1 cellular context compared by ENCODE assay signal in the genomic region with DNA sequence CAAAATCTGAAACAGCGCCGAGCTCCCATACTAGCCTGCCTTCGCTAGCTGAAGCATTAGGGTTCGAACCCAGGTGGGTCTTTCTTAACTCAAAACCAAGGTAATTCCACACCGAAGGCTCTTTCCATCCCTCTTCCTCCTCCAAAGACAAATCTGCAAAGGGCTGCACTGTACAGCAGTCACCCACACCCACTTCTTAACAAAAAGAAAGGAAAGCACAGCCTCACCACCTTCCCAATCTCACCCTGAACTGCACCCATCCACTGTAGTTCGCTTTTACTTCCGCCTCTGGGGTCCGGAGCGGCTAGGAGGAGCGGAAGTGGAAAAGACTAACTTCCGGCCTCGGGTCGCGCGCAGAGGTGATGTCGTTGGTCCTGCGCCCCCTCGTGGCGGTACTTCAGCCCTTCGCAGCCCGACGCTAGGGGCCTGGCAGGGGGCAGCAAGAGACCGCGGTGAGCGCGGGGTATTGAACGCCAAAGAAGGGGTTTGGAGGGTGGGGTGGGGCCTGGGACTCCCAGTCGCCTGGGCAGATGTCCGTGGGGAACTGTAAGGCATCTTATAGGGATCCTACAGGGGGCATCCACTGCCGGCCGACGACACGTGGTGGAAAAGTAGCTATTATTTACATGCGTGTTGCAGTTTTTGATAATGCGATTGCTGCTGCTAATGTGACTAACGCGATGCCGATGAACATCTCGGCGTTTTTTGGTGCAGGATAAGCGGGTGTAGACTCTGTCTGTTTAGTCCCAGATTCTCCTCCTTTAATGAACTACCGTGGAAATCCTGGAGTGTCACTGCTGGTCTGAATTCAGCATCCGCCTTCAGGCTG.
TF ChIP-seq lines count a peak whose summit lies in the region.

MTERF1 (minus strand) TSS at position 290 of the 829 bp plus-strand sequence. CDS start 619 bp downstream, outside the sequence.

TF ChIP-seq in HepG2, 621 proteins besides CTCF, POLR2A, EP300 and RAD21 (continued from another document and continues in another):
- TF ChIP-seq ZBTB7A (CRISPR knock-in tag; IDR thresholded peaks at IDR 0.05) (peak; percentile 81; the same call in 1 of the 2 replicates), CBX2 (IDR thresholded peaks at IDR 0.05; ENCODE audit: low read depth, low read length) (no peak), CBX2 (CRISPR knock-in tag; IDR thresholded peaks at IDR 0.05; ENCODE audit: low read depth) (no peak), CEBPZ (IDR thresholded peaks at IDR 0.05; ENCODE audit: low read length) (no peak), ZNF207 (IDR thresholded peaks at IDR 0.05; ENCODE audit: borderline replicate concordance) (no peak), NFKB2 (CRISPR knock-in tag; IDR thresholded peaks at IDR 0.05; ENCODE audit: borderline replicate concordance) (peak; percentile 93; the same call in 1 of the 2 replicates), ZNF878 (CRISPR knock-in tag; IDR thresholded peaks at IDR 0.05) (peak; percentile 88), JUNB (CRISPR knock-in tag; IDR thresholded peaks at IDR 0.05; ENCODE audit: borderline replicate concordance) (no peak), ARNTL (CRISPR knock-in tag; IDR thresholded peaks at IDR 0.05) (no peak), MED8 (CRISPR knock-in tag; IDR thresholded peaks at IDR 0.05; ENCODE audit: insufficient replicate concordance) (no peak), ZNF225 (CRISPR knock-in tag; IDR thresholded peaks at IDR 0.05) (peak; percentile 91; the same call in 1 of the 2 replicates), HNRNPH1 (optimal IDR thresholded peaks at IDR 0.05; ENCODE audit: low read depth, low read length) (no peak), ZNF326 (CRISPR knock-in tag; IDR thresholded peaks at IDR 0.05; ENCODE audit: borderline replicate concordance) (no peak), CREM (IDR thresholded peaks at IDR 0.05) (peak; percentile 82), CREM (CRISPR knock-in tag; IDR thresholded peaks at IDR 0.05) (no peak), NR1H2 (CRISPR knock-in tag; IDR thresholded peaks at IDR 0.05; ENCODE audit: borderline replicate concordance, low read depth) (no peak), ZFP62 (CRISPR knock-in tag; IDR thresholded peaks at IDR 0.05) (0 out of 2 replicates have a peak, but pooled peaks have one; percentile 5), ZNF292 (CRISPR knock-in tag; IDR thresholded peaks at IDR 0.05; ENCODE audit: borderline replicate concordance, low read depth) (peak; percentile 66; the same call in 1 of the 2 replicates), ZNF10 (CRISPR knock-in tag; IDR thresholded peaks at IDR 0.05; ENCODE audit: borderline replicate concordance, low read depth) (no peak), SMAD3 (CRISPR knock-in tag; IDR thresholded peaks at IDR 0.05) (peak; percentile 88), SP2 (CRISPR knock-in tag; IDR thresholded peaks at IDR 0.05) (peak; percentile 60; the same call in 1 of the 2 replicates), KLF6 (CRISPR knock-in tag; IDR thresholded peaks at IDR 0.05) (no peak), ZNF354B (CRISPR knock-in tag; IDR thresholded peaks at IDR 0.05) (no peak), ZNF496 (CRISPR knock-in tag; IDR thresholded peaks at IDR 0.05; ENCODE audit: insufficient replicate concordance) (no peak), RCOR2 (CRISPR knock-in tag; IDR thresholded peaks at IDR 0.05) (peak; percentile 48; the same call in 1 of the 2 replicates), NR0B2 (CRISPR knock-in tag; IDR thresholded peaks at IDR 0.05) (no peak), SMAD9 (CRISPR knock-in tag; IDR thresholded peaks at IDR 0.05) (0 out of 2 replicates have a peak, but pooled peaks have one; percentile 36), CREB1 (IDR thresholded peaks at IDR 0.05) (peak; percentile 69), CREB1 (CRISPR knock-in tag; IDR thresholded peaks at IDR 0.05) (peak; percentile 88), PLRG1 (conservative IDR thresholded peaks at IDR 0.05) (no peak), MEF2D (CRISPR knock-in tag; IDR thresholded peaks at IDR 0.05) (peak; percentile 87), TFE3 (CRISPR knock-in tag; IDR thresholded peaks at IDR 0.05) (no peak), ZNF614 (CRISPR knock-in tag; IDR thresholded peaks at IDR 0.05; ENCODE audit: borderline replicate concordance) (peak; percentile 73; the same call in 1 of the 2 replicates), ZNF607 (CRISPR knock-in tag; IDR thresholded peaks at IDR 0.05; ENCODE audit: borderline replicate concordance) (peak; percentile 70), CHD4 (IDR thresholded peaks at IDR 0.05; ENCODE audit: borderline replicate concordance, low read length) (no peak), ZFP37 (CRISPR knock-in tag; IDR thresholded peaks at IDR 0.05; ENCODE audit: borderline replicate concordance) (no peak), BORCS8-MEF2B (CRISPR knock-in tag; IDR thresholded peaks at IDR 0.05) (peak; percentile 87), MTA3 (CRISPR knock-in tag; IDR thresholded peaks at IDR 0.05) (no peak), KAT2B (IDR thresholded peaks at IDR 0.05; ENCODE audit: borderline replicate concordance, low read depth, low read length) (no peak), ZNF333 (CRISPR knock-in tag; IDR thresholded peaks at IDR 0.05; ENCODE audit: borderline replicate concordance) (no peak), ZNF260 (CRISPR knock-in tag; IDR thresholded peaks at IDR 0.05; ENCODE audit: borderline replicate concordance, low read depth) (no peak), TP53 (CRISPR knock-in tag; conservative IDR thresholded peaks at IDR 0.05) (0 out of 2 replicates have a peak, but pooled peaks have one; percentile 59), ZNF20 (CRISPR knock-in tag; IDR thresholded peaks at IDR 0.05) (no peak), ARHGAP35 (CRISPR knock-in tag; IDR thresholded peaks at IDR 0.05; ENCODE audit: borderline replicate concordance) (no peak), ZNF597 (CRISPR knock-in tag; IDR thresholded peaks at IDR 0.05) (no peak), MAFF (IDR thresholded peaks at IDR 0.05; ENCODE audit: low read depth, low read length) (no peak), MATR3 (CRISPR knock-in tag; IDR thresholded peaks at IDR 0.05) (no peak), HOXA9 (CRISPR knock-in tag; IDR thresholded peaks at IDR 0.05; ENCODE audit: borderline replicate concordance) (no peak)
- TF ChIP-seq, protein P1, sequence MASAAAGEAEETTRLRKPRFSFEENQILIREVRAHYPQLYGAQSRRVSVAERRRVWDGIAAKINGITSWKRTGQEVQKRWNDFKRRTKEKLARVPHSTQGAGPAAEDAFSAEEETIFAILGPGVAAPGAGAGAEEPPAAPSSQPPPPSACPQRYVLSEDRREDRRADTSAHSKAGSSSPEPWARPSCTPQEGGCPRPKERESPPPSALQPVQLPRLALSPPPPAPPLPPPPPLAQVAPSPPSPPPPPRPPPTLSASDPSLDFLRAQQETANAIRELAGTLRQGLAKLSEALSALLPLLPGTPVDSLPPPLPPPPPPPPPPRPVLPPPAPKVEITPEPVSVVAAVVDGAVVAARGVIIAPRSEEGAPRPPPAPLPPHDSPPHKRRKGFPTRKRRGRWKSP (CRISPR knock-in tag; IDR thresholded peaks at IDR 0.05), result peak; percentile 76
- TF ChIP-seq, protein P2, sequence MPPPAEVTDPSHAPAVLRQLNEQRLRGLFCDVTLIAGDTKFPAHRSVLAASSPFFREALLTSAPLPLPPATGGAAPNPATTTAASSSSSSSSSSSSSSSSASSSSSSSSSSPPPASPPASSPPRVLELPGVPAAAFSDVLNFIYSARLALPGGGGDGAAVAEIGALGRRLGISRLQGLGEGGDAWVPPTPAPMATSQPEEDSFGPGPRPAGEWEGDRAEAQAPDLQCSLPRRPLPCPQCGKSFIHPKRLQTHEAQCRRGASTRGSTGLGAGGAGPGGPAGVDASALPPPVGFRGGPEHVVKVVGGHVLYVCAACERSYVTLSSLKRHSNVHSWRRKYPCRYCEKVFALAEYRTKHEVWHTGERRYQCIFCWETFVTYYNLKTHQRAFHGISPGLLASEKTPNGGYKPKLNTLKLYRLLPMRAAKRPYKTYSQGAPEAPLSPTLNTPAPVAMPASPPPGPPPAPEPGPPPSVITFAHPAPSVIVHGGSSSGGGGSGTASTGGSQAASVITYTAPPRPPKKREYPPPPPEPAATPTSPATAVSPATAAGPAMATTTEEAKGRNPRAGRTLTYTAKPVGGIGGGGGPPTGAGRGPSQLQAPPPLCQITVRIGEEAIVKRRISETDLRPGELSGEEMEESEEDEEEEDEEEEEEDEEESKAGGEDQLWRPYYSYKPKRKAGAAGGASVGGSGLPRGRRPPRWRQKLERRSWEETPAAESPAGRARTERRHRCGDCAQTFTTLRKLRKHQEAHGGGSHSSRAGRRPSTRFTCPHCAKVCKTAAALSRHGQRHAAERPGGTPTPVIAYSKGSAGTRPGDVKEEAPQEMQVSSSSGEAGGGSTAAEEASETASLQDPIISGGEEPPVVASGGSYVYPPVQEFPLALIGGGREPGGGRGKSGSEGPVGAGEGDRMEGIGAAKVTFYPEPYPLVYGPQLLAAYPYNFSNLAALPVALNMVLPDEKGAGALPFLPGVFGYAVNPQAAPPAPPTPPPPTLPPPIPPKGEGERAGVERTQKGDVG (CRISPR knock-in tag; IDR thresholded peaks at IDR 0.05; ENCODE audit: borderline replicate concordance), result peak; percentile 88; the same call in 1 of the 2 replicates
- TF ChIP-seq, protein P3, sequence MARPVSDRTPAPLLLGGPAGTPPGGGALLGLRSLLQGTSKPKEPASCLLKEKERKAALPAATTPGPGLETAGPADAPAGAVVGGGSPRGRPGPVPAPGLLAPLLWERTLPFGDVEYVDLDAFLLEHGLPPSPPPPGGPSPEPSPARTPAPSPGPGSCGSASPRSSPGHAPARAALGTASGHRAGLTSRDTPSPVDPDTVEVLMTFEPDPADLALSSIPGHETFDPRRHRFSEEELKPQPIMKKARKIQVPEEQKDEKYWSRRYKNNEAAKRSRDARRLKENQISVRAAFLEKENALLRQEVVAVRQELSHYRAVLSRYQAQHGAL (CRISPR knock-in tag; IDR thresholded peaks at IDR 0.05; ENCODE audit: not compliant biosample characterization), result no peak
- TF ChIP-seq, protein P4, sequence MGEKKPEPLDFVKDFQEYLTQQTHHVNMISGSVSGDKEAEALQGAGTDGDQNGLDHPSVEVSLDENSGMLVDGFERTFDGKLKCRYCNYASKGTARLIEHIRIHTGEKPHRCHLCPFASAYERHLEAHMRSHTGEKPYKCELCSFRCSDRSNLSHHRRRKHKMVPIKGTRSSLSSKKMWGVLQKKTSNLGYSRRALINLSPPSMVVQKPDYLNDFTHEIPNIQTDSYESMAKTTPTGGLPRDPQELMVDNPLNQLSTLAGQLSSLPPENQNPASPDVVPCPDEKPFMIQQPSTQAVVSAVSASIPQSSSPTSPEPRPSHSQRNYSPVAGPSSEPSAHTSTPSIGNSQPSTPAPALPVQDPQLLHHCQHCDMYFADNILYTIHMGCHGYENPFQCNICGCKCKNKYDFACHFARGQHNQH (CRISPR knock-in tag; IDR thresholded peaks at IDR 0.05), result peak; percentile 91
- TF ChIP-seq, protein P5, sequence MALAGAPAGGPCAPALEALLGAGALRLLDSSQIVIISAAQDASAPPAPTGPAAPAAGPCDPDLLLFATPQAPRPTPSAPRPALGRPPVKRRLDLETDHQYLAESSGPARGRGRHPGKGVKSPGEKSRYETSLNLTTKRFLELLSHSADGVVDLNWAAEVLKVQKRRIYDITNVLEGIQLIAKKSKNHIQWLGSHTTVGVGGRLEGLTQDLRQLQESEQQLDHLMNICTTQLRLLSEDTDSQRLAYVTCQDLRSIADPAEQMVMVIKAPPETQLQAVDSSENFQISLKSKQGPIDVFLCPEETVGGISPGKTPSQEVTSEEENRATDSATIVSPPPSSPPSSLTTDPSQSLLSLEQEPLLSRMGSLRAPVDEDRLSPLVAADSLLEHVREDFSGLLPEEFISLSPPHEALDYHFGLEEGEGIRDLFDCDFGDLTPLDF (CRISPR knock-in tag; IDR thresholded peaks at IDR 0.05), result peak; percentile 80
